8 cellular contexts compared by ENCODE assay signal in genomic region chr4:26584725-26585124, GRCh38. TPM values are rescaled to one million over a fixed set of nuclear protein-coding genes. Genes with fewer than 3 reads are reported as not detected.
A peak's percentile ranks its signal among the peaks of the same experiment; 100 is the strongest.
DNase-seq lines count a peak whose midpoint lies in the region; ATAC-seq and TF ChIP-seq lines count a peak whose summit lies in the region.

No MANE protein-coding gene starts in this region.

- DNase-seq in Calu3 = no peak
- no peak for DNase-seq in Panc1 (ENCODE audit: low read depth, low spot score)
- DNase-seq in epithelial cell of esophagus (ENCODE audit: low read depth) = no peak
- no peak for DNase-seq in osteocyte (ENCODE audit: extremely low spot score, unreplicated experiment)

- intact Hi-C loops in Calu3 (cut with micrococcal nuclease; ENCODE audit: unreplicated experiment) = no loop called here
- intact Hi-C loops in Panc1 (cut with micrococcal nuclease; ENCODE audit: unreplicated experiment) = no loop called here

- ATAC-seq in Panc1 (no peak), HG03139 (IDR thresholded peaks at IDR 0.05; ENCODE audit: unreplicated experiment) (no peak), GM21529 (IDR thresholded peaks at IDR 0.05; ENCODE audit: unreplicated experiment) (no peak), GM18870 (IDR thresholded peaks at IDR 0.05; ENCODE audit: unreplicated experiment) (no peak), HG03460 (IDR thresholded peaks at IDR 0.05; ENCODE audit: unreplicated experiment) (no peak)

- H3K36me3 Mint-ChIP-seq in Calu3 (ENCODE audit: insufficient read depth, unreplicated experiment) (peaks cover 11% of the 10 kb centered on the region), osteocyte (ENCODE audit: unreplicated experiment) (peaks cover 9% of the 10 kb centered on the region)

- no peak overlapping the region for H3K27ac Mint-ChIP-seq in Calu3 (ENCODE audit: unreplicated experiment)
- peak overlapping the region; percentile 97 for H3K27ac Mint-ChIP-seq in osteocyte (ENCODE audit: unreplicated experiment)

- H3K9me3 ChIP-seq in Panc1 (ENCODE audit: control insufficient read depth, insufficient read depth, low read depth, low read length) = no peaks in the 10 kb centered on the region

- peaks cover 3% of the 10 kb centered on the region for H3K4me1 Mint-ChIP-seq in Calu3 (ENCODE audit: low read depth, unreplicated experiment)
- H3K4me1 Mint-ChIP-seq in osteocyte (ENCODE audit: unreplicated experiment) = peaks cover 32% of the 10 kb centered on the region

- CTCF ChIA-PET in Calu3 (lab: Charles Lee) (interaction anchor here (1.6 kb wide), 1 partner anchor 16 kb away, joined by 9 read pairs; no protein-coding TSS in a partner anchor), Panc1 (lab: Charles Lee) (no interaction called here)

- H3K27ac ChIP-seq in Panc1 (ENCODE audit: low read length) = no peak overlapping the region

- TF ChIP-seq CTCF in Calu3 (IDR thresholded peaks at IDR 0.05; ENCODE audit: unreplicated experiment) (no peak), Panc1 (IDR thresholded peaks at IDR 0.05) (no peak), epithelial cell of esophagus (IDR thresholded peaks at IDR 0.05; ENCODE audit: insufficient read depth, low read depth, low read length, missing control alignments) (no peak), osteocyte (IDR thresholded peaks at IDR 0.05) (no peak)

- peak overlapping the region; percentile 81 for H3K4me3 Mint-ChIP-seq in Calu3 (ENCODE audit: low read depth, unreplicated experiment)
- H3K4me3 Mint-ChIP-seq in osteocyte (ENCODE audit: unreplicated experiment) = peak overlapping the region; percentile 98

- H3K27me3 ChIP-seq in Panc1 (ENCODE audit: control insufficient read depth, insufficient read depth, low read length) = no peaks in the 10 kb centered on the region

- no peaks in the 10 kb centered on the region for H3K27me3 Mint-ChIP-seq in Calu3 (ENCODE audit: unreplicated experiment)
- no peaks in the 10 kb centered on the region for H3K27me3 Mint-ChIP-seq in osteocyte (ENCODE audit: unreplicated experiment)

- H3K9me3 Mint-ChIP-seq in Calu3 (ENCODE audit: low read depth, unreplicated experiment) (no peaks in the 10 kb centered on the region), osteocyte (ENCODE audit: unreplicated experiment) (peaks cover 6% of the 10 kb centered on the region)

- peak overlapping the region; percentile 57 to 82 for H3K4me3 ChIP-seq in Panc1 (ENCODE audit: low read depth in 2 of 2, low read length in 2 of 2)
- H3K4me3 ChIP-seq in epithelial cell of esophagus (ENCODE audit: low read length) = peak overlapping the region; percentile 90

- no peaks in the 10 kb centered on the region for H3K4me1 ChIP-seq in Panc1 (ENCODE audit: control insufficient read depth, insufficient read depth, low read length)

- peaks cover 2% of the 10 kb centered on the region; the same call in 1 of the 2 replicates for H3K36me3 ChIP-seq in Panc1 (ENCODE audit: control insufficient read depth, insufficient read depth, low read length)

- BruUV-seq in Calu3 (replicated peaks; lab: Mats Ljungman, UMichigan) = no TSS peak
- BruUV-seq in Panc1 (replicated peaks; lab: Mats Ljungman, UMichigan) = no TSS peak

- POLR2A ChIA-PET in Panc1 (lab: Charles Lee) = no interaction called here

- in situ Hi-C loops in Panc1 (cut with HindIII; ENCODE audit: low pct_unique_long_range_greater_than_20kb, low sequenced_read_pairs) = no loop called here

RNA-seq across cellular contexts. Expression of gene TBC1D19, which starts 0.8 kb away (rescaled TPM):
- total RNA-seq in Calu3 (2022) (3.2 and 5.5 TPM in 2 replicates), Panc1 (2021; ENCODE audit: unreplicated experiment) (2.2 TPM), osteocyte (11.8 and 13.5 TPM in 2 replicates)
- 1.0 TPM for polyA plus RNA-seq in Panc1 (2012; ENCODE audit: insufficient read length)
